24 cellular contexts compared by ENCODE assay signal in genomic region chr6:79498842-79499241, GRCh38. TPM values are rescaled to one million over a fixed set of nuclear protein-coding genes. Genes with fewer than 3 reads are reported as not detected.
DNase-seq lines count a peak whose midpoint lies in the region; ATAC-seq and FAIRE-seq lines count a peak whose summit lies in the region.
"Had no signal": no experiment of that assay in that cellular context is flagged by ENCODE, and none has a peak within 500 bp of the region (broad histone marks: within the 10 kb centered on the region; RNA-seq: fewer than 3 reads in every experiment).

No MANE protein-coding gene starts in this region.

- no peaks in the 10 kb centered on the region for H3K27me3 ChIP-seq in GM23248 (replicated peaks; ENCODE audit: insufficient read depth)
- H3K27me3 ChIP-seq: BLaER1, Peyer's patch had no signal

- no peaks in the 10 kb centered on the region for H3K4me1 ChIP-seq in GM23248 (ENCODE audit: insufficient read depth)
- H3K4me1 ChIP-seq: BLaER1, Peyer's patch had no signal

- peak; percentile 64 for FAIRE-seq in colon (lab: Jason Lieb, UNC)
- FAIRE-seq: GM12891, K562 had no signal

- DNase-seq in GM23248 (peak; percentile 4), iris pigment epithelial cell (ENCODE audit: low read depth) (peak; percentile 4), amniotic stem cell (lab: John Stamatoyannopoulos, UW) (no peak)
- no peak for DNase-seq in activated T-cell treated with anti-CD3 and anti-CD28 coated beads, Interleukin-2, amount 50 U/mL, for 4 hours
- no peak for DNase-seq in activated CD8-positive, alpha-beta memory T cell treated with anti-CD3 and anti-CD28 coated beads for 24 hours
- DNase-seq: ACHN; Caco-2; CD4-positive, alpha-beta memory T cell; DND-41; GOT3; HCEC 1CT; NCI-H1092 treated with DMSO at 0.1 percent for 48 hours; NCI-H1436 treated with DMSO at 0.1 percent for 48 hours; NCI-H1930; NCI-H226; NCI-H510A treated with DMSO at 0.1 percent for 48 hours; NCI-H748 treated with DMSO at 0.1 percent for 48 hours; Peyer's patch had no signal

- no peaks in the 10 kb centered on the region for H3K36me3 ChIP-seq in GM23248 (ENCODE audit: low read depth)
- H3K36me3 ChIP-seq: BLaER1, Peyer's patch had no signal

- H3K9me3 Mint-ChIP-seq in activated T-cell treated with anti-CD3 and anti-CD28 coated beads, Interleukin-2, amount 50 U/mL, for 4 hours, result no peaks in the 10 kb centered on the region
- H3K9me3 Mint-ChIP-seq: CD4-positive, alpha-beta memory T cell had no signal

- H3K4me3 ChIP-seq in GM23248, result peak overlapping the region; percentile 48
- H3K4me3 ChIP-seq: BLaER1, K562, Peyer's patch had no signal

- H3K9me3 ChIP-seq in GM23248 (ENCODE audit: low read depth), result no peaks in the 10 kb centered on the region
- H3K9me3 ChIP-seq: BLaER1, Caco-2, Peyer's patch had no signal

- H3K4me2 ChIP-seq in GM23248 (ENCODE audit: unreplicated experiment), result peak overlapping the region; percentile 35
- H3K4me2 ChIP-seq: BLaER1 had no signal

- H3K4me1 Mint-ChIP-seq in activated T-cell treated with anti-CD3 and anti-CD28 coated beads, Interleukin-2, amount 50 U/mL, for 4 hours (ENCODE audit: low read depth), result no peaks in the 10 kb centered on the region
- H3K4me1 Mint-ChIP-seq: CD4-positive, alpha-beta memory T cell had no signal

- H4K20me1 ChIP-seq in GM23248 (ENCODE audit: insufficient read depth), result no peaks in the 10 kb centered on the region
- H4K20me1 ChIP-seq: BLaER1 had no signal

- no peaks in the 10 kb centered on the region for H3K9me2 ChIP-seq in GM23248 (ENCODE audit: insufficient read depth)

- peak overlapping the region; percentile 68 for H2AFZ ChIP-seq in GM23248

- WGBS in GM23248 (ENCODE audit: low coverage in 1 of 2, low lambda C conversion rate in 2 of 2, missing lambda C conversion rate in 2 of 2), 2 experiments, result 8 to 15% methylated on average over 1 of the region's 1 CpG

- in situ Hi-C loops in GM23248 (cut with MboI), result no loop called here

- no peaks in the 10 kb centered on the region for H3K79me2 ChIP-seq in GM23248 (ENCODE audit: insufficient read depth)

- H3K27ac ChIP-seq in GM23248, result no peak overlapping the region
- H3K27ac ChIP-seq: BLaER1, Peyer's patch had no signal

- peak overlapping the region; percentile 40 for H3K9ac ChIP-seq in GM23248
- H3K9ac ChIP-seq: BLaER1 had no signal

- H3K27me3 Mint-ChIP-seq in activated T-cell treated with anti-CD3 and anti-CD28 coated beads, Interleukin-2, amount 50 U/mL, for 4 hours (ENCODE audit: low read depth), result no peaks in the 10 kb centered on the region
- H3K27me3 Mint-ChIP-seq: CD4-positive, alpha-beta memory T cell had no signal

- no peaks in the 10 kb centered on the region for H3K36me3 Mint-ChIP-seq in activated T-cell treated with anti-CD3 and anti-CD28 coated beads, Interleukin-2, amount 50 U/mL, for 4 hours (ENCODE audit: insufficient read depth)
- H3K36me3 Mint-ChIP-seq: CD4-positive, alpha-beta memory T cell had no signal

- ATAC-seq in activated T-cell treated with anti-CD3 and anti-CD28 coated beads, Interleukin-2, amount 50 U/mL, for 4 hours, result no peak
- ATAC-seq in GM21381 (IDR thresholded peaks at IDR 0.05; ENCODE audit: unreplicated experiment), result no peak
- ATAC-seq: K562, SK-N-SH treated with all-trans-retinoic acid at 6 μM for 48 hours had no signal

- H3K4me3 Mint-ChIP-seq in activated T-cell treated with anti-CD3 and anti-CD28 coated beads, Interleukin-2, amount 50 U/mL, for 4 hours, result no peak overlapping the region
- H3K4me3 Mint-ChIP-seq: CD4-positive, alpha-beta memory T cell had no signal

- no peaks in the 10 kb centered on the region for H3F3A ChIP-seq in GM23248 (ENCODE audit: insufficient read depth)

RNA-seq across cellular contexts. Expression of gene LCA5, which starts 38.4 kb away (rescaled TPM):
- total RNA-seq in GM23248 (2014; rRNA removed; shearing (Covaris generic)), result 2.7 and 4.2 TPM in 2 replicates
- polyA plus RNA-seq in GM23248 (2016; fragmentation: Nextera tagmentation; extraction: Ambion mirVana), result 3.6 and 4.0 TPM in 2 replicates
- under 1 TPM; 0.11 to 0.21 (median 0.18) TPM for total RNA-seq in activated T-cell treated with anti-CD3 and anti-CD28 coated beads, Interleukin-2, amount 50 U/mL, for 4 hours

Comparison
In these comparisons a context has a peak if more than half of its experiments do, and no peak if none do; other contexts are left out.
1. DNase-seq: peak in GM23248 (single experiment) and iris pigment epithelial cell (single experiment); none in activated T-cell treated with anti-CD3 and anti-CD28 coated beads, Interleukin-2, amount 50 U/mL, for 4 hours (single experiment), amniotic stem cell (single experiment) and activated CD8-positive, alpha-beta memory T cell treated with anti-CD3 and anti-CD28 coated beads for 24 hours (single experiment).